Comparison of ENCODE assay signal across 1 cellular context in the genomic region with DNA sequence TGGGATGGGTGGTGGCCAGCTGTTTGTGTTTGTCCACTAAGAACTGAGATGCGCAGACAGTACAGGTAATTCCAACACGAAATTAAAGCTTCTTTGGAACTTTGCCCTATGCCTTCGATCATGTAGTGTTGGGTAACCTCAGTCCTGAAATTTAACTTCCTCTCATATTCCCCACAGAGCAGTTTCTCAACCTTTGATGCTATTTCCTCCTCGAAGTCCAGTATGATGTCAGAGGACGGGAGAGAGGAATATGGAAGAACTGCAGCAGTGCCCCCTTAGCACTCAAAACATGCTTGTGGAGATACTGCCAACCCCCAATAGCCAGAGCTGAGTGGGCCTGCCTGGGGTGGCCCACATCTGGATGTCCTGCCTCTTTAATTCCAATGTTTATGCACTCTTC.
TF ChIP-seq lines count a peak whose summit lies in the region.

No MANE protein-coding gene starts in this region.

TF ChIP-seq in HepG2, 621 proteins besides CTCF, POLR2A, EP300 and RAD21 (continued from another document):
- TF ChIP-seq, protein P1, sequence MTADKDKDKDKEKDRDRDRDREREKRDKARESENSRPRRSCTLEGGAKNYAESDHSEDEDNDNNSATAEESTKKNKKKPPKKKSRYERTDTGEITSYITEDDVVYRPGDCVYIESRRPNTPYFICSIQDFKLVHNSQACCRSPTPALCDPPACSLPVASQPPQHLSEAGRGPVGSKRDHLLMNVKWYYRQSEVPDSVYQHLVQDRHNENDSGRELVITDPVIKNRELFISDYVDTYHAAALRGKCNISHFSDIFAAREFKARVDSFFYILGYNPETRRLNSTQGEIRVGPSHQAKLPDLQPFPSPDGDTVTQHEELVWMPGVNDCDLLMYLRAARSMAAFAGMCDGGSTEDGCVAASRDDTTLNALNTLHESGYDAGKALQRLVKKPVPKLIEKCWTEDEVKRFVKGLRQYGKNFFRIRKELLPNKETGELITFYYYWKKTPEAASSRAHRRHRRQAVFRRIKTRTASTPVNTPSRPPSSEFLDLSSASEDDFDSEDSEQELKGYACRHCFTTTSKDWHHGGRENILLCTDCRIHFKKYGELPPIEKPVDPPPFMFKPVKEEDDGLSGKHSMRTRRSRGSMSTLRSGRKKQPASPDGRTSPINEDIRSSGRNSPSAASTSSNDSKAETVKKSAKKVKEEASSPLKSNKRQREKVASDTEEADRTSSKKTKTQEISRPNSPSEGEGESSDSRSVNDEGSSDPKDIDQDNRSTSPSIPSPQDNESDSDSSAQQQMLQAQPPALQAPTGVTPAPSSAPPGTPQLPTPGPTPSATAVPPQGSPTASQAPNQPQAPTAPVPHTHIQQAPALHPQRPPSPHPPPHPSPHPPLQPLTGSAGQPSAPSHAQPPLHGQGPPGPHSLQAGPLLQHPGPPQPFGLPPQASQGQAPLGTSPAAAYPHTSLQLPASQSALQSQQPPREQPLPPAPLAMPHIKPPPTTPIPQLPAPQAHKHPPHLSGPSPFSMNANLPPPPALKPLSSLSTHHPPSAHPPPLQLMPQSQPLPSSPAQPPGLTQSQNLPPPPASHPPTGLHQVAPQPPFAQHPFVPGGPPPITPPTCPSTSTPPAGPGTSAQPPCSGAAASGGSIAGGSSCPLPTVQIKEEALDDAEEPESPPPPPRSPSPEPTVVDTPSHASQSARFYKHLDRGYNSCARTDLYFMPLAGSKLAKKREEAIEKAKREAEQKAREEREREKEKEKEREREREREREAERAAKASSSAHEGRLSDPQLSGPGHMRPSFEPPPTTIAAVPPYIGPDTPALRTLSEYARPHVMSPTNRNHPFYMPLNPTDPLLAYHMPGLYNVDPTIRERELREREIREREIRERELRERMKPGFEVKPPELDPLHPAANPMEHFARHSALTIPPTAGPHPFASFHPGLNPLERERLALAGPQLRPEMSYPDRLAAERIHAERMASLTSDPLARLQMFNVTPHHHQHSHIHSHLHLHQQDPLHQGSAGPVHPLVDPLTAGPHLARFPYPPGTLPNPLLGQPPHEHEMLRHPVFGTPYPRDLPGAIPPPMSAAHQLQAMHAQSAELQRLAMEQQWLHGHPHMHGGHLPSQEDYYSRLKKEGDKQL (CRISPR knock-in tag; IDR thresholded peaks at IDR 0.05; ENCODE audit: low read depth): no peak
- TF ChIP-seq GATAD2A (CRISPR knock-in tag; IDR thresholded peaks at IDR 0.05) (no peak), SMAD1 (CRISPR knock-in tag; IDR thresholded peaks at IDR 0.05; ENCODE audit: borderline replicate concordance, low read depth) (no peak), ATRX (CRISPR knock-in tag; IDR thresholded peaks at IDR 0.05; ENCODE audit: borderline replicate concordance) (no peak), ZSCAN30 (CRISPR knock-in tag; IDR thresholded peaks at IDR 0.05) (no peak), ZNF75D (CRISPR knock-in tag; IDR thresholded peaks at IDR 0.05; ENCODE audit: borderline replicate concordance) (no peak), MZF1 (CRISPR knock-in tag; IDR thresholded peaks at IDR 0.05; ENCODE audit: borderline replicate concordance) (no peak), CENPX (CRISPR knock-in tag; IDR thresholded peaks at IDR 0.05) (no peak), SRSF4 (IDR thresholded peaks at IDR 0.05; ENCODE audit: low read depth, low read length, poor library complexity, severe bottlenecking) (no peak), ZNF614 (CRISPR knock-in tag; IDR thresholded peaks at IDR 0.05; ENCODE audit: borderline replicate concordance) (no peak), ZNF891 (CRISPR knock-in tag; IDR thresholded peaks at IDR 0.05) (no peak)
- TF ChIP-seq, protein P2, sequence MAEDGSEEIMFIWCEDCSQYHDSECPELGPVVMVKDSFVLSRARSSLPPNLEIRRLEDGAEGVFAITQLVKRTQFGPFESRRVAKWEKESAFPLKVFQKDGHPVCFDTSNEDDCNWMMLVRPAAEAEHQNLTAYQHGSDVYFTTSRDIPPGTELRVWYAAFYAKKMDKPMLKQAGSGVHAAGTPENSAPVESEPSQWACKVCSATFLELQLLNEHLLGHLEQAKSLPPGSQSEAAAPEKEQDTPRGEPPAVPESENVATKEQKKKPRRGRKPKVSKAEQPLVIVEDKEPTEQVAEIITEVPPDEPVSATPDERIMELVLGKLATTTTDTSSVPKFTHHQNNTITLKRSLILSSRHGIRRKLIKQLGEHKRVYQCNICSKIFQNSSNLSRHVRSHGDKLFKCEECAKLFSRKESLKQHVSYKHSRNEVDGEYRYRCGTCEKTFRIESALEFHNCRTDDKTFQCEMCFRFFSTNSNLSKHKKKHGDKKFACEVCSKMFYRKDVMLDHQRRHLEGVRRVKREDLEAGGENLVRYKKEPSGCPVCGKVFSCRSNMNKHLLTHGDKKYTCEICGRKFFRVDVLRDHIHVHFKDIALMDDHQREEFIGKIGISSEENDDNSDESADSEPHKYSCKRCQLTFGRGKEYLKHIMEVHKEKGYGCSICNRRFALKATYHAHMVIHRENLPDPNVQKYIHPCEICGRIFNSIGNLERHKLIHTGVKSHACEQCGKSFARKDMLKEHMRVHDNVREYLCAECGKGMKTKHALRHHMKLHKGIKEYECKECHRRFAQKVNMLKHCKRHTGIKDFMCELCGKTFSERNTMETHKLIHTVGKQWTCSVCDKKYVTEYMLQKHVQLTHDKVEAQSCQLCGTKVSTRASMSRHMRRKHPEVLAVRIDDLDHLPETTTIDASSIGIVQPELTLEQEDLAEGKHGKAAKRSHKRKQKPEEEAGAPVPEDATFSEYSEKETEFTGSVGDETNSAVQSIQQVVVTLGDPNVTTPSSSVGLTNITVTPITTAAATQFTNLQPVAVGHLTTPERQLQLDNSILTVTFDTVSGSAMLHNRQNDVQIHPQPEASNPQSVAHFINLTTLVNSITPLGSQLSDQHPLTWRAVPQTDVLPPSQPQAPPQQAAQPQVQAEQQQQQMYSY (CRISPR knock-in tag; IDR thresholded peaks at IDR 0.05): no peak
- TF ChIP-seq, protein P3, sequence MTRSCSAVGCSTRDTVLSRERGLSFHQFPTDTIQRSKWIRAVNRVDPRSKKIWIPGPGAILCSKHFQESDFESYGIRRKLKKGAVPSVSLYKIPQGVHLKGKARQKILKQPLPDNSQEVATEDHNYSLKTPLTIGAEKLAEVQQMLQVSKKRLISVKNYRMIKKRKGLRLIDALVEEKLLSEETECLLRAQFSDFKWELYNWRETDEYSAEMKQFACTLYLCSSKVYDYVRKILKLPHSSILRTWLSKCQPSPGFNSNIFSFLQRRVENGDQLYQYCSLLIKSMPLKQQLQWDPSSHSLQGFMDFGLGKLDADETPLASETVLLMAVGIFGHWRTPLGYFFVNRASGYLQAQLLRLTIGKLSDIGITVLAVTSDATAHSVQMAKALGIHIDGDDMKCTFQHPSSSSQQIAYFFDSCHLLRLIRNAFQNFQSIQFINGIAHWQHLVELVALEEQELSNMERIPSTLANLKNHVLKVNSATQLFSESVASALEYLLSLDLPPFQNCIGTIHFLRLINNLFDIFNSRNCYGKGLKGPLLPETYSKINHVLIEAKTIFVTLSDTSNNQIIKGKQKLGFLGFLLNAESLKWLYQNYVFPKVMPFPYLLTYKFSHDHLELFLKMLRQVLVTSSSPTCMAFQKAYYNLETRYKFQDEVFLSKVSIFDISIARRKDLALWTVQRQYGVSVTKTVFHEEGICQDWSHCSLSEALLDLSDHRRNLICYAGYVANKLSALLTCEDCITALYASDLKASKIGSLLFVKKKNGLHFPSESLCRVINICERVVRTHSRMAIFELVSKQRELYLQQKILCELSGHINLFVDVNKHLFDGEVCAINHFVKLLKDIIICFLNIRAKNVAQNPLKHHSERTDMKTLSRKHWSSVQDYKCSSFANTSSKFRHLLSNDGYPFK (CRISPR knock-in tag; IDR thresholded peaks at IDR 0.05; ENCODE audit: borderline replicate concordance): no peak
TF ChIP-seq in HepG2: peak in this region for 0.
